ENCODE assay signal across 30 cellular contexts in the genomic region with DNA sequence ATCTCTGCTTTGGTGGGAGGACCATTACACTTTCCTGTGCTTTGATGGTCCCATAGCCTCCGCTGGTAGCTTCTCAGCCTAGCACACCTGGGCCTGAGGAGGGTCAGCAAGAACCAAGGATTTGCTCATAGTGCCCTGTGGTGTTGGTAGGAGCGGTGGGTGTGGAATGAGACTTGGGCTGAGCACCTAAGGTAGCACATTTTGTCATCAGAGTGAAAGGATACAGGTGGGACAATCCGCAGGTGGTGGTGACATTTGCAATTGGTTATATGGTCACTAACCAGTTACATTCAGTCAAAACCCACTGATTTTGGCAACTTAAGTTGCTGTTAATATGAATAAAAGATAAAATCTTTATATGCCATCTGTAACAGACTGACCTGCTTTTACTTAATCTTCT. TPM values are rescaled to one million over a fixed set of nuclear protein-coding genes. Genes with fewer than 3 reads are reported as not detected.
"Had no signal": no experiment of that assay in that cellular context is flagged by ENCODE, and none has a peak within 500 bp of the region (broad histone marks: within the 10 kb centered on the region; RNA-seq: fewer than 3 reads in every experiment).

No MANE protein-coding gene starts in this region.

- H3K9me3 ChIP-seq: esophagus squamous epithelium, gastrocnemius medialis, heart right ventricle, left lung, lower lobe of right lung, mucosa of descending colon had no signal

- H3K27ac ChIP-seq: coronary artery, epithelial cell of prostate, esophagus squamous epithelium, gastrocnemius medialis, heart right ventricle, left lung, lower lobe of right lung had no signal

- FAIRE-seq: endometrium, islet of Langerhans, keratinocyte had no signal

- ATAC-seq: effector memory CD8-positive, alpha-beta T cell; esophagus mucosa; gastrocnemius medialis; heart right ventricle; left cardiac atrium; left lung; left ventricle myocardium superior; lower lobe of right lung; mucosa of descending colon; naive thymus-derived CD8-positive, alpha-beta T cell had no signal

- H3K36me3 ChIP-seq: esophagus squamous epithelium, gastrocnemius medialis, heart right ventricle, left lung, lower lobe of right lung had no signal

- H3K4me3 ChIP-seq: coronary artery, esophagus squamous epithelium, gastrocnemius medialis, heart right ventricle, left lung, lower lobe of right lung, mucosa of descending colon had no signal

- DNase-seq: effector CD8-positive, alpha-beta T cell; effector memory CD8-positive, alpha-beta T cell; endodermal cell; erythroblast; esophagus squamous epithelium; foreskin fibroblast; foreskin melanocyte; gastrocnemius medialis; glutamatergic neuron; head of caudate nucleus; heart right ventricle; hippocampal formation; left cardiac atrium; left lung; left ventricle myocardium superior; lower lobe of right lung; mesenchymal stem cell; mucosa of descending colon; naive B cell; naive thymus-derived CD8-positive, alpha-beta T cell had no signal

- H3K4me1 ChIP-seq: esophagus squamous epithelium, gastrocnemius medialis, heart right ventricle, left lung, lower lobe of right lung had no signal

- H3K27me3 ChIP-seq: esophagus squamous epithelium, gastrocnemius medialis, left lung had no signal

RNA-seq across cellular contexts. Expression of a gene that starts 46.7 kb away (rescaled TPM):
- total RNA-seq: gastrocnemius medialis; heart right ventricle; left cardiac atrium; left ventricle myocardium superior; lung microvascular endothelial cell; mesenteric fat pad; myocyte; naive thymus-derived CD8-positive, alpha-beta T cell had no signal
- polyA plus RNA-seq: heart right ventricle; keratinocyte; naive thymus-derived CD8-positive, alpha-beta T cell had no signal

RNA-seq across cellular contexts. Expression of a gene that starts 47.1 kb away (rescaled TPM):
- total RNA-seq: dermis microvascular lymphatic vessel endothelial cell; heart right ventricle; left cardiac atrium; left ventricle myocardium superior; lung microvascular endothelial cell; mesenteric fat pad; naive thymus-derived CD8-positive, alpha-beta T cell had no signal
- polyA plus RNA-seq: heart right ventricle; naive thymus-derived CD8-positive, alpha-beta T cell had no signal
